ENCODE assay signal across 8 cellular contexts in the genomic region with DNA sequence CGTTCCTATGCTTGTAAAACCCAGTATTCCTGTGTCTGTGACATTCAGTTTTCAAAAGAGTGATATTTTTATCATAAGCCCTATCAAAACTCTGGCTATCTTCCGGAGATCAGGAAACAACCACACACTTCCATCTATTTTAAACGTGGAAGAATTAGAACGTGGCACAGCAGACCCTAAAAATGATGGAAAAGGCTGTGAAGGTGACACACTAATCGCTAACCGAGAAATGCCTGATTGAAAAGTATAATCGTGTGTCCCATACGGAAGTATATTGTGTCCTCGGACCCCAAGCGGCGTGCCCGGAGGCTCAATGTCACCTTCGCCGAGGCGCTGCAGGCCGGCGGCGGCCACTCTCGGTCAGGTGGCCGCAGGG. TPM values are rescaled to one million over a fixed set of nuclear protein-coding genes. Genes with fewer than 3 reads are reported as not detected.
DNase-seq lines count a peak whose midpoint lies in the region; ATAC-seq, FAIRE-seq and TF ChIP-seq lines count a peak whose summit lies in the region.

No MANE protein-coding gene starts in this region.

- H3K9me3 Mint-ChIP-seq in CD14-positive monocyte (peaks cover 0 to under 1% (median 0%) of the 10 kb centered on the region in 7 donors), astrocyte (ENCODE audit: unreplicated experiment) (no peaks in the 10 kb centered on the region)

- H3K27ac Mint-ChIP-seq in CD14-positive monocyte (peak overlapping the region; percentile 76 to 94 (median 88)), astrocyte (ENCODE audit: unreplicated experiment) (peak overlapping the region; percentile 37)

- H3K27ac ChIP-seq in IMR-90 (ENCODE audit: insufficient read depth, low read length), result peak overlapping the region; percentile 56
- H3K27ac ChIP-seq in astrocyte (ENCODE audit: low read depth, low read length), result peak overlapping the region; percentile 78
- peak overlapping the region; percentile 93 for H3K27ac ChIP-seq in thymus (ENCODE audit: low read depth)

- H3K9me1 ChIP-seq in IMR-90 (ENCODE audit: insufficient read depth, low read length), result peaks cover 7% of the 10 kb centered on the region; the same call in 1 of the 2 replicates

- H3K18ac ChIP-seq in IMR-90 (ENCODE audit: low read depth, low read length), result no peak overlapping the region; the same call in 1 of the 2 replicates

- peak overlapping the region; percentile 48; the same call in 1 of the 2 replicates for H3K23ac ChIP-seq in IMR-90 (ENCODE audit: low read depth, low read length)

- TSS peak; percentile 65 for BruUV-seq in IMR-90 (replicated peaks; lab: Mats Ljungman, UMichigan)

- H3K36me3 ChIP-seq in IMR-90 (ENCODE audit: control insufficient read depth, insufficient read depth, low read length) (no peaks in the 10 kb centered on the region), astrocyte (ENCODE audit: insufficient read depth, low read length) (no peaks in the 10 kb centered on the region), thymus (ENCODE audit: control insufficient read depth, insufficient read depth) (peaks cover 4% of the 10 kb centered on the region)

- H3K27me3 Mint-ChIP-seq in CD14-positive monocyte (ENCODE audit: low read depth in 3 of 3) (peaks cover 0 to 1% (median 1%) of the 10 kb centered on the region in 3 donors), astrocyte (ENCODE audit: low read depth, unreplicated experiment) (no peaks in the 10 kb centered on the region)

- H2AFZ ChIP-seq in IMR-90 (replicated peaks; ENCODE audit: low read length, poor library complexity) (peak overlapping the region; percentile 93), astrocyte (ENCODE audit: low read depth, low read length) (peak overlapping the region; percentile 86)

- H3K9me3 ChIP-seq in IMR-90 (ENCODE audit: control insufficient read depth, insufficient read depth, low read length) (no peaks in the 10 kb centered on the region), astrocyte (ENCODE audit: insufficient read depth, low read depth, low read length) (no peaks in the 10 kb centered on the region), thymus (ENCODE audit: control insufficient read depth) (no peaks in the 10 kb centered on the region)

- ATAC-seq in IMR-90 (ENCODE audit: low read depth), result no peak
- ATAC-seq in left colon, result peak; percentile 41
- ATAC-seq in HG03159 (IDR thresholded peaks at IDR 0.05; ENCODE audit: unreplicated experiment), result no peak
- ATAC-seq in GM19467 (IDR thresholded peaks at IDR 0.05; ENCODE audit: unreplicated experiment), result no peak

- H2BK120ac ChIP-seq in IMR-90 (ENCODE audit: low read depth, low read length), result no peak overlapping the region

- H3K9ac ChIP-seq in IMR-90 (ENCODE audit: low read depth, low read length) (peak overlapping the region; percentile 72), astrocyte (ENCODE audit: low read length) (peak overlapping the region; percentile 92)

- H3K4me3 Mint-ChIP-seq in CD14-positive monocyte (peak overlapping the region; percentile 78 to 92), astrocyte (ENCODE audit: unreplicated experiment) (peak overlapping the region; percentile 96)

- peak overlapping the region; percentile 6; the same call in 1 of the 2 replicates for H2AK5ac ChIP-seq in IMR-90 (ENCODE audit: low read depth, low read length)

- CTCF ChIA-PET in IMR-90 (lab: Yijun Ruan, JAX), result no interaction called here

- no peaks in the 10 kb centered on the region for H3K4me1 ChIP-seq in IMR-90 (ENCODE audit: control insufficient read depth, insufficient read depth, low read length)
- H3K4me1 ChIP-seq in astrocyte (ENCODE audit: insufficient read depth, low read length), result peaks cover 3% of the 10 kb centered on the region
- peaks cover 4% of the 10 kb centered on the region for H3K4me1 ChIP-seq in thymus (ENCODE audit: control insufficient read depth, insufficient read depth, low read length)

- H2AK9ac ChIP-seq in IMR-90 (replicated peaks; ENCODE audit: low read depth, low read length, poor library complexity), result peak overlapping the region; percentile 97

- H4K5ac ChIP-seq in IMR-90 (ENCODE audit: low read depth, low read length), result peak overlapping the region; percentile 42; the same call in 1 of the 2 replicates

- H3K4me2 ChIP-seq in IMR-90 (ENCODE audit: low read depth, low read length) (peak overlapping the region; percentile 99), astrocyte (ENCODE audit: low read length) (peak overlapping the region; percentile 96)

- peak overlapping the region; percentile 21 for H3K14ac ChIP-seq in IMR-90 (replicated peaks; ENCODE audit: low read depth, low read length)

- H3K36me3 Mint-ChIP-seq in CD14-positive monocyte (peaks cover 8 to 13% of the 10 kb centered on the region in 2 donors), astrocyte (ENCODE audit: low read depth, unreplicated experiment) (no peaks in the 10 kb centered on the region)

- no peak for TF ChIP-seq CTCF in CD14-positive monocyte (IDR thresholded peaks at IDR 0.05)
- TF ChIP-seq CTCF in IMR-90 (conservative IDR thresholded peaks at IDR 0.05; ENCODE audit: low read depth, low read length), result no peak
- no peak for TF ChIP-seq CTCF in astrocyte (IDR thresholded peaks at IDR 0.05; ENCODE audit: insufficient read depth, low read depth, low read length)

- in situ Hi-C loops in IMR-90 (cut with MboI; ENCODE audit: low sequenced_read_pairs), result no loop called here

- no peak overlapping the region for H2BK20ac ChIP-seq in IMR-90 (ENCODE audit: low read depth, low read length)

- H3K4me1 Mint-ChIP-seq in CD14-positive monocyte (peaks cover 28% of the 10 kb centered on the region), astrocyte (ENCODE audit: low read depth, unreplicated experiment) (peaks cover 2% of the 10 kb centered on the region)

- H4K91ac ChIP-seq in IMR-90 (ENCODE audit: insufficient read depth, low read depth, low read length), result no peak overlapping the region; the same call in 1 of the 2 replicates

- POLR2A ChIA-PET in IMR-90 (lab: Charles Lee; ENCODE audit: unreplicated experiment), result no interaction called here

- dilution Hi-C loops in IMR-90 (cut with HindIII; ENCODE audit: low sequenced_read_pairs, unreplicated experiment), result no loop called here

- FAIRE-seq in astrocyte (lab: Jason Lieb, UNC), result no peak

- intact Hi-C loops in CD14-positive monocyte (cut with micrococcal nuclease) (loop anchor here in 1 of 2 donors (2.0 to 5.0 kb wide), 3 partner anchors 64 to 515 kb away; a partner anchor contains a TSS), IMR-90 (cut with micrococcal nuclease) (no loop called here), left colon (cut with DNase I, micrococcal nuclease) (loop anchor here in 1 of 2 donors (10.0 kb wide), 1 partner anchor 302 kb away; no protein-coding TSS in a partner anchor)

- peaks cover 2 to 36% of the 10 kb centered on the region in 2 experiments; a peak in 3 of 4 replicates for H3K79me1 ChIP-seq in IMR-90 (ENCODE audit: low read depth in 1 of 2, low read length in 2 of 2)

- WGBS in IMR-90 (ENCODE audit: extremely low coverage in 2 of 2, insufficient read length in 1 of 2), 2 experiments, result 1% methylated on average over 16 of the region's 20 CpGs; no CpG with 5 or more reads in 1 of the 2 experiments
- under 1% methylated on average over 20 of the region's 20 CpGs for WGBS in thymus

- H2BK15ac ChIP-seq in IMR-90 (ENCODE audit: low read depth, low read length), result no peak overlapping the region

- DNase-seq in CD14-positive monocyte (ENCODE audit: low spot score), result no peak
- DNase-seq in IMR-90, result no peak
- no peak for DNase-seq in astrocyte (ENCODE audit: low read depth)
- DNase-seq in left colon, result no peak
- DNase-seq in stimulated activated CD4-positive, alpha-beta T cell treated with anti-CD3 and anti-CD28 coated beads, Interleukin-4, amount 100 ng/mL, for 4 hours, result no peak

- peaks cover 6% of the 10 kb centered on the region; the same call in 1 of the 2 replicates for H4K20me1 ChIP-seq in IMR-90 (ENCODE audit: insufficient read depth, low read length)
- H4K20me1 ChIP-seq in astrocyte (ENCODE audit: insufficient read depth, low read length), result peaks cover 27% of the 10 kb centered on the region

- H3K79me2 ChIP-seq in astrocyte (ENCODE audit: insufficient read depth, low read length), result peaks cover 56% of the 10 kb centered on the region

- peak overlapping the region; percentile 60; the same call in 1 of the 2 replicates for H3K56ac ChIP-seq in IMR-90 (ENCODE audit: extremely low read depth, insufficient read depth, low read length)

- no peak for TF ChIP-seq POLR2A in IMR-90 (IDR thresholded peaks at IDR 0.05; ENCODE audit: low read depth, low read length)

- TF ChIP-seq RAD21 in IMR-90 (IDR thresholded peaks at IDR 0.05; ENCODE audit: low read length), result no peak

- peak overlapping the region; percentile 89 for H3K4me3 ChIP-seq in IMR-90 (ENCODE audit: insufficient read depth, low read depth, low read length)
- H3K4me3 ChIP-seq in astrocyte (ENCODE audit: insufficient read depth, low read depth, low read length), result peak overlapping the region; percentile 92
- H3K4me3 ChIP-seq in thymus (ENCODE audit: low read length), result peak overlapping the region; percentile 99

- peak overlapping the region in 1 of 2 experiments; percentile 76; a peak in 1 of 4 replicates for H4K8ac ChIP-seq in IMR-90 (ENCODE audit: low read depth in 2 of 2, low read length in 2 of 2)

- peak overlapping the region; percentile 31 for H2BK5ac ChIP-seq in IMR-90 (ENCODE audit: low read depth, low read length, poor library complexity, severe bottlenecking)

- 0 out of 2 replicates have a peak overlapping the region, but pooled peaks have one; percentile 1 for H3K4ac ChIP-seq in IMR-90 (ENCODE audit: low read depth, low read length)

- H3K27me3 ChIP-seq in IMR-90 (ENCODE audit: control insufficient read depth, insufficient read depth, low read length), result peaks cover 5% of the 10 kb centered on the region; the same call in 1 of the 2 replicates
- H3K27me3 ChIP-seq in astrocyte (ENCODE audit: insufficient read depth, low read length), result no peaks in the 10 kb centered on the region
- H3K27me3 ChIP-seq in thymus (ENCODE audit: control insufficient read depth, insufficient read depth), result no peaks in the 10 kb centered on the region

RNA-seq across cellular contexts. Expression of a gene that starts 0.7 kb away (rescaled TPM):
- polyA plus RNA-seq in CD14-positive monocyte (100 to 1,000 TPM; 434 to 498 TPM), IMR-90 (2012; rRNA removed) (135 and 141 TPM in 2 replicates), thymus (191 TPM)
- total RNA-seq in IMR-90 (2012; rRNA removed) (24.7 and 39.8 TPM in 2 replicates), astrocyte (192 and 207 TPM in 2 replicates), left colon (100 to 1,000 TPM; 564 to 684 TPM)
- polyA plus RNA-seq in IMR-90 (2012; cell fraction: cytosol; rRNA removed), result 167 and 235 TPM in 2 replicates
- polyA plus RNA-seq in IMR-90 (2012; cell fraction: nucleus; rRNA removed; ENCODE audit: low replicate concordance), result 76.5 and 78.8 TPM in 2 replicates

RNA-seq across cellular contexts. Expression of a gene that starts 19.4 kb away (rescaled TPM):
- polyA plus RNA-seq in CD14-positive monocyte, result 1 to 10 TPM; 6.5 to 6.7 TPM
- under 0.01 and 0.18 TPM in 2 replicates for total RNA-seq in IMR-90 (2012; rRNA removed)
- 0.36 and 0.38 TPM in 2 replicates for polyA plus RNA-seq in IMR-90 (2012; rRNA removed)
- 0.47 and 0.49 TPM in 2 replicates for polyA plus RNA-seq in IMR-90 (2012; cell fraction: cytosol; rRNA removed)
- polyA plus RNA-seq in IMR-90 (2012; cell fraction: nucleus; rRNA removed; ENCODE audit: low replicate concordance), result 0.19 and 0.23 TPM in 2 replicates
- 4.1 and 4.7 TPM in 2 replicates for total RNA-seq in astrocyte
- total RNA-seq in left colon, result 10 to 100 TPM; 12.0 to 12.7 TPM
- 6.7 TPM for polyA plus RNA-seq in thymus

RNA-seq across cellular contexts. Expression of a gene that starts 30.6 kb away (rescaled TPM):
- polyA plus RNA-seq in CD14-positive monocyte, result 10 to 100 TPM; 11.7 to 17.1 TPM
- 20.3 and 24.9 TPM in 2 replicates for total RNA-seq in IMR-90 (2012; rRNA removed)
- polyA plus RNA-seq in IMR-90 (2012; rRNA removed), result 40.8 and 48.7 TPM in 2 replicates
- polyA plus RNA-seq in IMR-90 (2012; cell fraction: cytosol; rRNA removed), result 20.9 and 24.3 TPM in 2 replicates
- polyA plus RNA-seq in IMR-90 (2012; cell fraction: nucleus; rRNA removed; ENCODE audit: low replicate concordance), result 154 and 222 TPM in 2 replicates
- total RNA-seq in astrocyte, result 86.4 and 97.1 TPM in 2 replicates
- 10 to 100 TPM; 53.5 to 64.9 TPM for total RNA-seq in left colon
- 25.5 TPM for polyA plus RNA-seq in thymus

RNA-seq across cellular contexts. Expression of a gene that starts 47.4 kb away (rescaled TPM):
- polyA plus RNA-seq in CD14-positive monocyte (10 to 100 TPM; 19.2 to 19.7 TPM), IMR-90 (2012; rRNA removed) (80.1 and 81.1 TPM in 2 replicates), thymus (22.2 TPM)
- total RNA-seq in IMR-90 (2012; rRNA removed) (61.4 and 91.8 TPM in 2 replicates), astrocyte (25.9 and 29.2 TPM in 2 replicates), left colon (10 to 100 TPM; 62.2 to 76.7 TPM)
- polyA plus RNA-seq in IMR-90 (2012; cell fraction: cytosol; rRNA removed), result 68.1 and 94.5 TPM in 2 replicates
- polyA plus RNA-seq in IMR-90 (2012; cell fraction: nucleus; rRNA removed; ENCODE audit: low replicate concordance), result 73.5 and 116 TPM in 2 replicates

RNA-seq across cellular contexts. Expression of a gene that starts 58.1 kb away (rescaled TPM):
- polyA plus RNA-seq in CD14-positive monocyte, result under 1 TPM in 1 of 2 donors, not detected in 1; 0.08 TPM
- 0.36 and 0.56 TPM in 2 replicates for total RNA-seq in IMR-90 (2012; rRNA removed)
- polyA plus RNA-seq in IMR-90 (2012; rRNA removed), result 1.6 and 1.7 TPM in 2 replicates
- 0.64 and 1.7 TPM in 2 replicates for polyA plus RNA-seq in IMR-90 (2012; cell fraction: cytosol; rRNA removed)
- polyA plus RNA-seq in IMR-90 (2012; cell fraction: nucleus; rRNA removed; ENCODE audit: low replicate concordance), result 5.1 and 5.5 TPM in 2 replicates
- 18.7 and 23.1 TPM in 2 replicates for total RNA-seq in astrocyte
- 1 to 10 TPM; 4.5 to 8.6 TPM for total RNA-seq in left colon
- 8.4 TPM for polyA plus RNA-seq in thymus
